1 cellular context compared by ENCODE assay signal in the genomic region with DNA sequence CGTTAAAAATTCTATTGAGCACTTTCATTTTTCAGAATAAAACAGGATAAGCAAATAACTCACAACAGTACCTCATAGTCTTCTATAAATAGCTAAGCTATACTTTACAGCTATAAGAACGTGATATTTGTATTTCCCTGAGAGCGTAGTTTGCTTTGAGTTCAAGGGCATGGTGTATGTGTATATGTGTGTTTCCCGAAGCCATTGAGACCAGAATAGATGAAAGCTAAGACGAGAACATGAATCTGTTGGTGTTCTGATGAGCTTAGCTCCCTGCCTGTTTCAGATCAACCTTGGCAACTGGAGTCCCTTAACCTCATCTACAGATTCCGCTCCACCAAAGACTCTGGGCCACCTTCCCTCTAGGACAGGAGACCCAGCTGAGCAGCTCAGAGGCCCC.
A peak's percentile ranks its signal among the peaks of the same experiment; 100 is the strongest.
TF ChIP-seq lines count a peak whose summit lies in the region.

No MANE protein-coding gene starts in this region.

TF ChIP-seq in GM12878, 131 proteins besides CTCF, POLR2A, EP300 and RAD21:
- TF ChIP-seq, protein P1, sequence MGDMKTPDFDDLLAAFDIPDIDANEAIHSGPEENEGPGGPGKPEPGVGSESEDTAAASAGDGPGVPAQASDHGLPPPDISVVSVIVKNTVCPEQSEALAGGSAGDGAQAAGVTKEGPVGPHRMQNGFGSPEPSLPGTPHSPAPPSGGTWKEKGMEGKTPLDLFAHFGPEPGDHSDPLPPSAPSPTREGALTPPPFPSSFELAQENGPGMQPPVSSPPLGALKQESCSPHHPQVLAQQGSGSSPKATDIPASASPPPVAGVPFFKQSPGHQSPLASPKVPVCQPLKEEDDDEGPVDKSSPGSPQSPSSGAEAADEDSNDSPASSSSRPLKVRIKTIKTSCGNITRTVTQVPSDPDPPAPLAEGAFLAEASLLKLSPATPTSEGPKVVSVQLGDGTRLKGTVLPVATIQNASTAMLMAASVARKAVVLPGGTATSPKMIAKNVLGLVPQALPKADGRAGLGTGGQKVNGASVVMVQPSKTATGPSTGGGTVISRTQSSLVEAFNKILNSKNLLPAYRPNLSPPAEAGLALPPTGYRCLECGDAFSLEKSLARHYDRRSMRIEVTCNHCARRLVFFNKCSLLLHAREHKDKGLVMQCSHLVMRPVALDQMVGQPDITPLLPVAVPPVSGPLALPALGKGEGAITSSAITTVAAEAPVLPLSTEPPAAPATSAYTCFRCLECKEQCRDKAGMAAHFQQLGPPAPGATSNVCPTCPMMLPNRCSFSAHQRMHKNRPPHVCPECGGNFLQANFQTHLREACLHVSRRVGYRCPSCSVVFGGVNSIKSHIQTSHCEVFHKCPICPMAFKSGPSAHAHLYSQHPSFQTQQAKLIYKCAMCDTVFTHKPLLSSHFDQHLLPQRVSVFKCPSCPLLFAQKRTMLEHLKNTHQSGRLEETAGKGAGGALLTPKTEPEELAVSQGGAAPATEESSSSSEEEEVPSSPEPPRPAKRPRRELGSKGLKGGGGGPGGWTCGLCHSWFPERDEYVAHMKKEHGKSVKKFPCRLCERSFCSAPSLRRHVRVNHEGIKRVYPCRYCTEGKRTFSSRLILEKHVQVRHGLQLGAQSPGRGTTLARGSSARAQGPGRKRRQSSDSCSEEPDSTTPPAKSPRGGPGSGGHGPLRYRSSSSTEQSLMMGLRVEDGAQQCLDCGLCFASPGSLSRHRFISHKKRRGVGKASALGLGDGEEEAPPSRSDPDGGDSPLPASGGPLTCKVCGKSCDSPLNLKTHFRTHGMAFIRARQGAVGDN (IDR thresholded peaks at IDR 0.05): 0 out of 2 replicates have a peak, but pooled peaks have one; percentile 10
- TF ChIP-seq, protein P2, sequence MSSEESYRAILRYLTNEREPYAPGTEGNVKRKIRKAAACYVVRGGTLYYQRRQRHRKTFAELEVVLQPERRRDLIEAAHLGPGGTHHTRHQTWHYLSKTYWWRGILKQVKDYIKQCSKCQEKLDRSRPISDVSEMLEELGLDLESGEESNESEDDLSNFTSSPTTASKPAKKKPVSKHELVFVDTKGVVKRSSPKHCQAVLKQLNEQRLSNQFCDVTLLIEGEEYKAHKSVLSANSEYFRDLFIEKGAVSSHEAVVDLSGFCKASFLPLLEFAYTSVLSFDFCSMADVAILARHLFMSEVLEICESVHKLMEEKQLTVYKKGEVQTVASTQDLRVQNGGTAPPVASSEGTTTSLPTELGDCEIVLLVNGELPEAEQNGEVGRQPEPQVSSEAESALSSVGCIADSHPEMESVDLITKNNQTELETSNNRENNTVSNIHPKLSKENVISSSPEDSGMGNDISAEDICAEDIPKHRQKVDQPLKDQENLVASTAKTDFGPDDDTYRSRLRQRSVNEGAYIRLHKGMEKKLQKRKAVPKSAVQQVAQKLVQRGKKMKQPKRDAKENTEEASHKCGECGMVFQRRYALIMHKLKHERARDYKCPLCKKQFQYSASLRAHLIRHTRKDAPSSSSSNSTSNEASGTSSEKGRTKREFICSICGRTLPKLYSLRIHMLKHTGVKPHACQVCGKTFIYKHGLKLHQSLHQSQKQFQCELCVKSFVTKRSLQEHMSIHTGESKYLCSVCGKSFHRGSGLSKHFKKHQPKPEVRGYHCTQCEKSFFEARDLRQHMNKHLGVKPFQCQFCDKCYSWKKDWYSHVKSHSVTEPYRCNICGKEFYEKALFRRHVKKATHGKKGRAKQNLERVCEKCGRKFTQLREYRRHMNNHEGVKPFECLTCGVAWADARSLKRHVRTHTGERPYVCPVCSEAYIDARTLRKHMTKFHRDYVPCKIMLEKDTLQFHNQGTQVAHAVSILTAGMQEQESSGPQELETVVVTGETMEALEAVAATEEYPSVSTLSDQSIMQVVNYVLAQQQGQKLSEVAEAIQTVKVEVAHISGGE (CRISPR knock-in tag; IDR thresholded peaks at IDR 0.05): no peak
